In the genomic region with DNA sequence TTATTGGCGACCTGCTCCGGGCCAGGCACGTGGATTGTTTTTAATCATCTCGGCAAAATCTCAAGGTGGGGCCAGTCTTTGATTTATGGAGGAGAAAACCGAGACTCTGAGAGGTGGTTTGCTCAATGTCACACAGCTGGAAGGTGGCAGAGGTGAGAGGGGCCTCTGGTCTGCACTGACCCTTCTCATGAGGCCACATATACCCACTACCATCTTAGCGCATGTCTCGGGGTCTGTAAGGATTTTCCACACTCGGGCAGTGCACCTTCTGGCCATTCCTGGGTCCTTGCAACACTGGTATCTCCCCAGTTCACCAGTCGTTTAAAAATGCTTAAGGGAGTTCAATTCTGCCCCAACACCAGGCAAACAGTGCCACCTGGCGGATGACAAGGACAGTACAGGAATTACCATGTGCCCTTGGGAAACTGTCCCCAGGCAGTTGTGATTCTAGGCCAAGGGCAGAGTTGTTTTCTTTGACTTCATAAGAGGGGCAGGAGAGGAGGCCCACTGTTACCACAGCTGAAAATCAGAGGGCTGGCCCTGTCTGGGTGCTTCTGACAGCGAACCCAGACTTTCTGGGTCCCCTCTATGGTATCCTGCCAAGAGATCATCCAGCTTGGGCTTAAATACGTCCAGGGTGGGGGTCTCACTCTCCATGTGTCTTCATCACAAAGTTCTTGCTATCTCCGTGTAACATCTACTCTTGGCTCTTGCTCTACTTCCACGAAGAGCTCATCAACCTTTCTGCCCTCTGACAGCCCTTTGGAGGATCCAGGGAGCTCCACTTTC, we compare ENCODE assay signal across 8 cellular contexts. TPM values are rescaled to one million over a fixed set of nuclear protein-coding genes. Genes with fewer than 3 reads are reported as not detected.
DNase-seq lines count a peak whose midpoint lies in the region; ATAC-seq and TF ChIP-seq lines count a peak whose summit lies in the region.

No MANE protein-coding gene starts in this region.

- no peak overlapping the region for H2AFZ ChIP-seq in osteoblast (ENCODE audit: low read length)

- no peaks in the 10 kb centered on the region for H4K20me1 ChIP-seq in osteoblast (ENCODE audit: insufficient read depth, low read length)

- H3K36me3 ChIP-seq in osteoblast (ENCODE audit: insufficient read depth, low read length) (no peaks in the 10 kb centered on the region), thoracic aorta (no peaks in the 10 kb centered on the region)

- DNase-seq in G401 (ENCODE audit: low spot score): peak; percentile 87
- peak; percentile 70 for DNase-seq in MV-4-11 (lab: John Stamatoyannopoulos, UW)
- DNase-seq in SK-MEL-5 (ENCODE audit: low read depth, low spot score): peak; percentile 83
- peak; percentile 93 for DNase-seq in activated effector memory CD4-positive, alpha-beta T cell treated with anti-CD3 and anti-CD28 coated beads, Interleukin-2, amount 50 U/mL, for 16 hours
- peak; percentile 62 for DNase-seq in germinal center (ENCODE audit: low spot score)
- DNase-seq in osteoblast (ENCODE audit: insufficient read length, low spot score, missing footprints): peak; percentile 92
- DNase-seq in thoracic aorta (ENCODE audit: low spot score): peak; percentile 7

- TF ChIP-seq CTCF in osteoblast (IDR thresholded peaks at IDR 0.05; ENCODE audit: extremely low read depth, low read depth, low read length): peak; percentile 86
- peak; percentile 90 for TF ChIP-seq CTCF in thoracic aorta (IDR thresholded peaks at IDR 0.05)

- H3K27me3 ChIP-seq in osteoblast (ENCODE audit: insufficient read depth, low read length) (no peaks in the 10 kb centered on the region), thoracic aorta (replicated peaks; ENCODE audit: insufficient read depth) (no peaks in the 10 kb centered on the region)

- in situ Hi-C loops in G401 (cut with HindIII; ENCODE audit: low sequenced_read_pairs) (no loop called here), SK-MEL-5 (cut with HindIII; ENCODE audit: low pct_unique_long_range_greater_than_20kb, low sequenced_read_pairs) (no loop called here)

- H3K4me1 ChIP-seq in osteoblast (ENCODE audit: insufficient read depth, low read length) (no peaks in the 10 kb centered on the region), thoracic aorta (ENCODE audit: control insufficient read depth in 1 of 2, low read depth in 2 of 2) (no peaks in the 10 kb centered on the region)

- no peak overlapping the region for H3K27ac ChIP-seq in osteoblast (ENCODE audit: low read depth, low read length)
- H3K27ac ChIP-seq in thoracic aorta: no peak overlapping the region

- ATAC-seq in thoracic aorta (ENCODE audit: insufficient number of reproducible peaks, low FRiP score, low read depth) (no peak), GM21360 (IDR thresholded peaks at IDR 0.05; ENCODE audit: unreplicated experiment) (no peak)

- no peak overlapping the region for H3K4me2 ChIP-seq in osteoblast (ENCODE audit: insufficient read depth, low read length)

- H3K9me3 ChIP-seq in osteoblast (ENCODE audit: low read depth, low read length) (no peaks in the 10 kb centered on the region), thoracic aorta (no peaks in the 10 kb centered on the region)

- H3K79me2 ChIP-seq in osteoblast (ENCODE audit: insufficient read depth, low read length): no peaks in the 10 kb centered on the region

- no peak overlapping the region for H3K4me3 ChIP-seq in osteoblast (ENCODE audit: insufficient read depth, low read length)
- no peak overlapping the region for H3K4me3 ChIP-seq in thoracic aorta

RNA-seq across cellular contexts. Expression of gene RAI1, which starts 39.4 kb away (rescaled TPM):
- total RNA-seq in G401 (2014; rRNA removed; shearing (Covaris generic)): 12.0 and 13.8 TPM in 2 replicates
- total RNA-seq in SK-MEL-5 (2014; rRNA removed; shearing (Covaris generic)): 9.4 and 15.9 TPM in 2 replicates
- polyA plus RNA-seq in SK-MEL-5 (2015; cell fraction: cytosol; rRNA removed): 59.3 and 80.8 TPM in 2 replicates
- polyA plus RNA-seq in SK-MEL-5 (2015; cell fraction: nucleus; rRNA removed): 57.7 and 83.7 TPM in 2 replicates
- 14.4 and 15.6 TPM in 2 replicates for total RNA-seq in osteoblast
- 10 to 100 TPM; 21.0 to 31.5 TPM for total RNA-seq in thoracic aorta

RNA-seq across cellular contexts. Expression of gene PEMT, which starts 50.3 kb away (rescaled TPM):
- total RNA-seq in G401 (2014; rRNA removed; shearing (Covaris generic)): 43.1 and 71.6 TPM in 2 replicates
- 98.3 and 100 TPM in 2 replicates for total RNA-seq in SK-MEL-5 (2014; rRNA removed; shearing (Covaris generic))
- polyA plus RNA-seq in SK-MEL-5 (2015; cell fraction: cytosol; rRNA removed): 110 and 146 TPM in 2 replicates
- 17.2 and 24.4 TPM in 2 replicates for polyA plus RNA-seq in SK-MEL-5 (2015; cell fraction: nucleus; rRNA removed)
- total RNA-seq in osteoblast (25.3 and 26.4 TPM in 2 replicates), thoracic aorta (10 to 100 TPM; 15.7 to 22.1 TPM)

Comparison
In these comparisons a context has a peak if more than half of its experiments do, and no peak if none do; other contexts are left out.
1. DNase-seq: peak in every context shown above with its lines; median percentile 93 in activated effector memory CD4-positive, alpha-beta T cell treated with anti-CD3 and anti-CD28 coated beads, Interleukin-2, amount 50 U/mL, for 16 hours; 92 in osteoblast; 87 in G401; 83 in SK-MEL-5; 70 in MV-4-11; 62 in germinal center; 7 in thoracic aorta.